Comparison of ENCODE assay signal across 1 cellular context in the genomic region with DNA sequence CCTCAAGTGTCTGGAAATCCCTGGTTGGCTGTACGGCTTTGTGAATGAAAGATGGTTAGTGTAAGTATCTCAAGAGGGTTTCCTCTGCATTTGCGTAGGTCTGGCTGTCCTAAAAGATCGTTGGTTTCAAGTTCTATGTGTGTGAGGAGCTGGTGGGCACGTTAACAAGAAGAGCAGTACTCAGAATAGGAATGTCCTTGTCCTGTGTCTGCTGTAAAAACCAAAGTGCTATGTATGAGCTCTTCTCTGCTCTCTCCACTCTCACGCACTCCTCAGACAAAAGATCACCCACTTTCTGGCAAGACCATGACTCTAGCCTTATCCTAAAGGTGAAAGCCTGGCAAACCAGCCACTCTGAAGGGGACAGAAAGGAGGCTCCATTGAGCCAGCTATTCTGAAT.
TF ChIP-seq lines count a peak whose summit lies in the region.

No MANE protein-coding gene starts in this region.

TF ChIP-seq in GM23338, 12 proteins besides CTCF, POLR2A, EP300 and RAD21 (continued from another document):
- TF ChIP-seq, protein P1, sequence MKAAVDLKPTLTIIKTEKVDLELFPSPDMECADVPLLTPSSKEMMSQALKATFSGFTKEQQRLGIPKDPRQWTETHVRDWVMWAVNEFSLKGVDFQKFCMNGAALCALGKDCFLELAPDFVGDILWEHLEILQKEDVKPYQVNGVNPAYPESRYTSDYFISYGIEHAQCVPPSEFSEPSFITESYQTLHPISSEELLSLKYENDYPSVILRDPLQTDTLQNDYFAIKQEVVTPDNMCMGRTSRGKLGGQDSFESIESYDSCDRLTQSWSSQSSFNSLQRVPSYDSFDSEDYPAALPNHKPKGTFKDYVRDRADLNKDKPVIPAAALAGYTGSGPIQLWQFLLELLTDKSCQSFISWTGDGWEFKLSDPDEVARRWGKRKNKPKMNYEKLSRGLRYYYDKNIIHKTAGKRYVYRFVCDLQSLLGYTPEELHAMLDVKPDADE (IDR thresholded peaks at IDR 0.05) = no peak
- TF ChIP-seq, protein P2, sequence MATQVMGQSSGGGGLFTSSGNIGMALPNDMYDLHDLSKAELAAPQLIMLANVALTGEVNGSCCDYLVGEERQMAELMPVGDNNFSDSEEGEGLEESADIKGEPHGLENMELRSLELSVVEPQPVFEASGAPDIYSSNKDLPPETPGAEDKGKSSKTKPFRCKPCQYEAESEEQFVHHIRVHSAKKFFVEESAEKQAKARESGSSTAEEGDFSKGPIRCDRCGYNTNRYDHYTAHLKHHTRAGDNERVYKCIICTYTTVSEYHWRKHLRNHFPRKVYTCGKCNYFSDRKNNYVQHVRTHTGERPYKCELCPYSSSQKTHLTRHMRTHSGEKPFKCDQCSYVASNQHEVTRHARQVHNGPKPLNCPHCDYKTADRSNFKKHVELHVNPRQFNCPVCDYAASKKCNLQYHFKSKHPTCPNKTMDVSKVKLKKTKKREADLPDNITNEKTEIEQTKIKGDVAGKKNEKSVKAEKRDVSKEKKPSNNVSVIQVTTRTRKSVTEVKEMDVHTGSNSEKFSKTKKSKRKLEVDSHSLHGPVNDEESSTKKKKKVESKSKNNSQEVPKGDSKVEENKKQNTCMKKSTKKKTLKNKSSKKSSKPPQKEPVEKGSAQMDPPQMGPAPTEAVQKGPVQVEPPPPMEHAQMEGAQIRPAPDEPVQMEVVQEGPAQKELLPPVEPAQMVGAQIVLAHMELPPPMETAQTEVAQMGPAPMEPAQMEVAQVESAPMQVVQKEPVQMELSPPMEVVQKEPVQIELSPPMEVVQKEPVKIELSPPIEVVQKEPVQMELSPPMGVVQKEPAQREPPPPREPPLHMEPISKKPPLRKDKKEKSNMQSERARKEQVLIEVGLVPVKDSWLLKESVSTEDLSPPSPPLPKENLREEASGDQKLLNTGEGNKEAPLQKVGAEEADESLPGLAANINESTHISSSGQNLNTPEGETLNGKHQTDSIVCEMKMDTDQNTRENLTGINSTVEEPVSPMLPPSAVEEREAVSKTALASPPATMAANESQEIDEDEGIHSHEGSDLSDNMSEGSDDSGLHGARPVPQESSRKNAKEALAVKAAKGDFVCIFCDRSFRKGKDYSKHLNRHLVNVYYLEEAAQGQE (IDR thresholded peaks at IDR 0.05; ENCODE audit: unreplicated experiment) = no peak
- no peak for TF ChIP-seq ZNF331 (CRISPR knock-in tag; IDR thresholded peaks at IDR 0.05; ENCODE audit: low read depth)
- no peak for TF ChIP-seq JUNB (IDR thresholded peaks at IDR 0.05; ENCODE audit: unreplicated experiment)
- no peak for TF ChIP-seq POLR2AphosphoS5 (IDR thresholded peaks at IDR 0.05; ENCODE audit: low read depth)
- no peak for TF ChIP-seq EZH2phosphoT487 (IDR thresholded peaks at IDR 0.05; ENCODE audit: unreplicated experiment)
